1 cellular context compared by ENCODE assay signal in genomic region chr7:140540142-140540777, GRCh38.
TF ChIP-seq lines count a peak whose summit lies in the region.

No MANE protein-coding gene starts in this region.

TF ChIP-seq in IMR-90, 13 proteins besides CTCF, POLR2A, EP300 and RAD21 (continued from another document):
- TF ChIP-seq, protein P1, sequence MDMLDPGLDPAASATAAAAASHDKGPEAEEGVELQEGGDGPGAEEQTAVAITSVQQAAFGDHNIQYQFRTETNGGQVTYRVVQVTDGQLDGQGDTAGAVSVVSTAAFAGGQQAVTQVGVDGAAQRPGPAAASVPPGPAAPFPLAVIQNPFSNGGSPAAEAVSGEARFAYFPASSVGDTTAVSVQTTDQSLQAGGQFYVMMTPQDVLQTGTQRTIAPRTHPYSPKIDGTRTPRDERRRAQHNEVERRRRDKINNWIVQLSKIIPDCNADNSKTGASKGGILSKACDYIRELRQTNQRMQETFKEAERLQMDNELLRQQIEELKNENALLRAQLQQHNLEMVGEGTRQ (IDR thresholded peaks at IDR 0.05; ENCODE audit: low read depth, low read length), result no peak
- TF ChIP-seq RFX5 (IDR thresholded peaks at IDR 0.05; ENCODE audit: low read depth, low read length) (no peak), CHD1 (IDR thresholded peaks at IDR 0.05; ENCODE audit: low read depth, low read length) (no peak), MXI1 (IDR thresholded peaks at IDR 0.05; ENCODE audit: borderline replicate concordance, low read depth, low read length) (no peak), RCOR1 (IDR thresholded peaks at IDR 0.05; ENCODE audit: insufficient replicate concordance, low read length) (no peak), NFE2L2 (IDR thresholded peaks at IDR 0.05; ENCODE audit: low read depth, low read length) (no peak), CEBPB (IDR thresholded peaks at IDR 0.05; ENCODE audit: low read depth, low read length) (no peak), BHLHE40 (IDR thresholded peaks at IDR 0.05; ENCODE audit: low read depth, low read length) (no peak), SMC3 (IDR thresholded peaks at IDR 0.05; ENCODE audit: low read depth, low read length) (no peak)
- TF ChIP-seq, protein P2, sequence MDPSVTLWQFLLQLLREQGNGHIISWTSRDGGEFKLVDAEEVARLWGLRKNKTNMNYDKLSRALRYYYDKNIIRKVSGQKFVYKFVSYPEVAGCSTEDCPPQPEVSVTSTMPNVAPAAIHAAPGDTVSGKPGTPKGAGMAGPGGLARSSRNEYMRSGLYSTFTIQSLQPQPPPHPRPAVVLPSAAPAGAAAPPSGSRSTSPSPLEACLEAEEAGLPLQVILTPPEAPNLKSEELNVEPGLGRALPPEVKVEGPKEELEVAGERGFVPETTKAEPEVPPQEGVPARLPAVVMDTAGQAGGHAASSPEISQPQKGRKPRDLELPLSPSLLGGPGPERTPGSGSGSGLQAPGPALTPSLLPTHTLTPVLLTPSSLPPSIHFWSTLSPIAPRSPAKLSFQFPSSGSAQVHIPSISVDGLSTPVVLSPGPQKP (IDR thresholded peaks at IDR 0.05; ENCODE audit: borderline replicate concordance, low read depth, low read length), result no peak
